ENCODE assay signal across 10 cellular contexts in the genomic region with DNA sequence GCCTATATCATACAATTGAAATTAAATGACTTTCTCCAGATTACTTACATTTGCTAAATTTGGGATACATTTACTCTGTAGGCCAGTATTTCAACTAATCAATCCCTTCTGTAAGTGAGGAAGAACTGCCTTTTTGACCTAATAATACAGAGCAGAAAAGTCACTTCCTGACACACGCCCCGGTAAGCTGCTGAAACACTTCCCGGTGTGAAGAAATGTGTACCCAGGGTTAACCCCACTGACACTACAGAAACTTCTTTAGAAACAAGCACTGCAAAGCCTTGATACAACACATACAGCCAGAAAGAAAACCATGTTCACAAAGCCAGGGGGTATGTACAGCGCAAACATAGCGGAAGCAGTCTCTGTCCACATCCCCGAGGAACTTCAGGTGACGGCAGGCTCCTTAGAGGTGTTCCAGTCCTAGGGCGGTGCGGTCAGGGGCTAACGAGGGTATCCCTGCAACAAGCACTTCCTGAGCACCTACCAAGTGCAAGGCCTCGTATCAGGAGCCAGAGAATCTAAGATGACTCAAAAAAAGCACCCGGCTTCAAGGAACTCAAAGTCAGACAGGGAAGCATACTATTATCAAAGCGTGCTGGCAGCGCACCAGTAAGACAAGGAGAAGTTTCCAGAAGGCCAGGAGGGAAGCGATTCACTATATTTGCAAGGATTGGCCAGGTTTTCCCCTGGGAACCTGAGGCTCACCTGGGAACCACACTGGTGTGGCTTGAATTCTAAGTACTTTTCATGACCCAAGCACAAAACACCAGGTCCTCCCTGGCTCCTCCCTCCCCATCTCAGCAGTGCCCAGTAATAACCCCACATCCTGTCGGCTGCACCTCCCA. TPM values are rescaled to one million over a fixed set of nuclear protein-coding genes. Genes with fewer than 3 reads are reported as not detected.
DNase-seq lines count a peak whose midpoint lies in the region; ATAC-seq and TF ChIP-seq lines count a peak whose summit lies in the region.
"Had no signal": no experiment of that assay in that cellular context is flagged by ENCODE, and none has a peak within 500 bp of the region (broad histone marks: within the 10 kb centered on the region; RNA-seq: fewer than 3 reads in every experiment).

No MANE protein-coding gene starts in this region.

- H3K27ac ChIP-seq in BLaER1 (0 out of 2 replicates have a peak overlapping the region, but pooled peaks have one; percentile 10), esophagus muscularis mucosa (replicated peaks in 1 of 4) (peak overlapping the region; percentile 76 to 86 (median 84)), trophoblast cell (ENCODE audit: low read depth, low read length) (no peak overlapping the region)
- H3K27ac ChIP-seq: C4-2B had no signal

- H3K36me3 ChIP-seq in BLaER1 (peaks cover 25% of the 10 kb centered on the region), esophagus muscularis mucosa (no peaks in the 10 kb centered on the region), trophoblast cell (ENCODE audit: control insufficient read depth in 1 of 2, insufficient read depth in 2 of 2, low read length in 2 of 2) (peaks cover 0 to 1% of the 10 kb centered on the region in 2 experiments)
- H3K36me3 ChIP-seq: cardiac muscle cell had no signal

- H3K79me1 ChIP-seq in trophoblast cell (ENCODE audit: low read length), result peaks cover 3% of the 10 kb centered on the region

- no peak overlapping the region for H4K12ac ChIP-seq in trophoblast cell (ENCODE audit: low read depth, low read length)

- intact Hi-C loops in esophagus muscularis mucosa (cut with DNase I), result no loop called here

- H3K9ac ChIP-seq in BLaER1 (no peak overlapping the region), trophoblast cell (ENCODE audit: low read length) (no peak overlapping the region)

- no peak for ATAC-seq in HG02759 (IDR thresholded peaks at IDR 0.05; ENCODE audit: unreplicated experiment)
- no peak for ATAC-seq in HG03460 (IDR thresholded peaks at IDR 0.05; ENCODE audit: unreplicated experiment)
- ATAC-seq in HG03175 (IDR thresholded peaks at IDR 0.05; ENCODE audit: unreplicated experiment), result no peak

- no peaks in the 10 kb centered on the region for H3K79me2 ChIP-seq in trophoblast cell (ENCODE audit: control insufficient read depth, insufficient read depth, low read length, poor library complexity)

- H4K91ac ChIP-seq in trophoblast cell (ENCODE audit: low read depth, low read length), result no peak overlapping the region

- H3K4me3 ChIP-seq in BLaER1 (no peak overlapping the region), esophagus muscularis mucosa (no peak overlapping the region), trophoblast cell (ENCODE audit: low read depth, low read length) (peak overlapping the region; percentile 4)
- H3K4me3 ChIP-seq: cardiac muscle cell had no signal

- H4K20me1 ChIP-seq in BLaER1, result peaks cover 93% of the 10 kb centered on the region

- no peak overlapping the region for H2BK120ac ChIP-seq in trophoblast cell (ENCODE audit: insufficient read depth, low read length, poor library complexity)

- H3K4me2 ChIP-seq in BLaER1 (peak overlapping the region; percentile 60), trophoblast cell (ENCODE audit: low read length) (no peak overlapping the region)

- TF ChIP-seq POLR2A in esophagus muscularis mucosa (IDR thresholded peaks at IDR 0.05; ENCODE audit: low read depth), result no peak

- H2BK12ac ChIP-seq in trophoblast cell (ENCODE audit: low read length), result no peak overlapping the region

- no peak overlapping the region for H3K14ac ChIP-seq in trophoblast cell (ENCODE audit: low read length)

- 73% methylated on average over 15 of the region's 16 CpGs for WGBS in esophagus muscularis mucosa
- WGBS in trophoblast cell (ENCODE audit: extremely low coverage, insufficient coverage, insufficient read length), result no CpG with 5 or more reads among the region's 16 CpGs

- no peaks in the 10 kb centered on the region for H3K27me3 ChIP-seq in BLaER1
- no peaks in the 10 kb centered on the region for H3K27me3 ChIP-seq in esophagus muscularis mucosa
- H3K27me3 ChIP-seq in trophoblast cell (ENCODE audit: insufficient read depth, low read length), result peaks cover 2% of the 10 kb centered on the region
- H3K27me3 ChIP-seq: cardiac muscle cell had no signal

- peak; percentile 73 for DNase-seq in NOMO-1 treated with DMSO at 0.1 percent for 48 hours (lab: John Stamatoyannopoulos, UW; ENCODE audit: unreplicated experiment)
- no peak for DNase-seq in esophagus muscularis mucosa (ENCODE audit: extremely low spot score)
- DNase-seq in trophoblast cell, result no peak
- DNase-seq in stimulated activated CD4-positive, alpha-beta T cell treated with anti-CD3 and anti-CD28 coated beads, Interleukin-4, amount 100 ng/mL, for 24 hours, result no peak

- H2AFZ ChIP-seq in trophoblast cell (ENCODE audit: insufficient read depth, low read length, poor library complexity), result no peak overlapping the region

- no peak overlapping the region for H2BK5ac ChIP-seq in trophoblast cell (ENCODE audit: low read depth, low read length, poor library complexity)

- no peak overlapping the region for H2AK5ac ChIP-seq in trophoblast cell (ENCODE audit: low read length)

- no peak overlapping the region for H3K4ac ChIP-seq in trophoblast cell (ENCODE audit: low read depth, low read length)

- no peak for TF ChIP-seq EP300 in esophagus muscularis mucosa (IDR thresholded peaks at IDR 0.05)

- peaks cover 89% of the 10 kb centered on the region for H3K4me1 ChIP-seq in BLaER1
- H3K4me1 ChIP-seq in esophagus muscularis mucosa, result peaks cover 58 to 93% (median 91%) of the 10 kb centered on the region in 4 donors
- peaks cover 7 to 10% of the 10 kb centered on the region in 2 experiments for H3K4me1 ChIP-seq in trophoblast cell (ENCODE audit: control insufficient read depth in 1 of 2, insufficient read depth in 2 of 2, low read length in 2 of 2)

- H3K9me3 ChIP-seq in BLaER1 (no peaks in the 10 kb centered on the region), esophagus muscularis mucosa (no peaks in the 10 kb centered on the region), trophoblast cell (ENCODE audit: insufficient read depth, low read depth, low read length) (no peaks in the 10 kb centered on the region)

- no peak overlapping the region for H4K8ac ChIP-seq in trophoblast cell (ENCODE audit: low read depth, low read length)

- no peak for TF ChIP-seq CTCF in esophagus muscularis mucosa (IDR thresholded peaks at IDR 0.05)

- no peak overlapping the region for H3K18ac ChIP-seq in trophoblast cell (ENCODE audit: low read length)

- H3K23ac ChIP-seq in trophoblast cell (ENCODE audit: low read length), result no peak overlapping the region

RNA-seq across cellular contexts. Expression of a gene that starts 46.6 kb away (rescaled TPM):
- total RNA-seq in esophagus muscularis mucosa, result 10 to 100 TPM; 28.5 to 44.9 (median 35.8) TPM
- polyA plus RNA-seq in trophoblast cell (2013), result 6.6 and 8.8 TPM in 2 replicates
